ENCODE assay signal across 10 cellular contexts in the genomic region with DNA sequence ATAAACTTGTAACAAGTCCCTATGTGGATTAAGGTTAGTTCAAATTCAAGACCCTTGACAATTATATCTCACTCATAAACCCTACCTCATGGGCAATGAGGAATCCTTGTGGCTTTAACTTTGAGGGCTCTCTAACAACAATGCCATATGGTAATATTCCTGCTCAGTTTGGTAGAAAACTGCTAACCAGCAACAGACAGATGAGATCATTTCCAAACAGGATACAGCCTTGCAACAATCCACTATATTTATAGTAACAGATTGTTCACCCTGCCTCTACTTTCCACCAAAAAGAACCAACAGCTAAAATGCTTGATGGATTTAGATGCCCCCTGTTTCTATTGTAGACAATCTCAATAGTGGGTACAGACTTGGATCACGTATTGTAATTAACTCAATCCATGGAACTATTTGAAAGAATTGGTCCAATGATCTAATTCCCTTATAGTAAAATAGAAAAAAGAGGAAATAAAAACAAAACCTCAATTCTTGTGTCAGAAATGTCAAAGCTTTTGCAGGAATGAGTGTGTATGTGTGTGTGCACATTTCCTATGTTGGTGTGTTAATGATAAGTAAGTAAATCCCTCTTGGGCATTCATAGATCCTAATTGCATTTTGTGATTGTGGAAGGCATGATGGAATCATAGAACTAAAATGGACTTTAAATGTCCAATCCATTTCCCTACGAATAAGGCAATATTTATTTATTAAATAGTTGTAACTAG.
DNase-seq lines count a peak whose midpoint lies in the region; ATAC-seq and TF ChIP-seq lines count a peak whose summit lies in the region.
"Had no signal": no experiment of that assay in that cellular context is flagged by ENCODE, and none has a peak within 500 bp of the region (broad histone marks: within the 10 kb centered on the region; RNA-seq: fewer than 3 reads in every experiment).

No MANE protein-coding gene starts in this region.

- CTCF ChIA-PET in A673 (lab: Charles Lee): no interaction called here

- peaks cover 3% of the 10 kb centered on the region for H3K4me1 ChIP-seq in mesenchymal stem cell (ENCODE audit: control insufficient read depth, insufficient read depth, low read depth, low read length)
- H3K4me1 ChIP-seq in A673 (ENCODE audit: insufficient read depth, low read length, poor library complexity, severe bottlenecking): no peaks in the 10 kb centered on the region
- H3K4me1 ChIP-seq in vagina: no peaks in the 10 kb centered on the region
- no peaks in the 10 kb centered on the region for H3K4me1 ChIP-seq in mucosa of descending colon (ENCODE audit: low read depth)

- no peak overlapping the region for H3K14ac ChIP-seq in mesenchymal stem cell (ENCODE audit: low read length in 2 of 2)

- no peak overlapping the region for H2BK5ac ChIP-seq in mesenchymal stem cell (ENCODE audit: low read depth, low read length, poor library complexity, severe bottlenecking)

- H4K8ac ChIP-seq in mesenchymal stem cell (ENCODE audit: low read length): no peak overlapping the region

- WGBS in mesenchymal stem cell: no CpG with 5 or more reads among the region's 2 CpGs

- peak overlapping the region; percentile 57 for H3K9ac ChIP-seq in mesenchymal stem cell (ENCODE audit: low read length)

- no peak overlapping the region for H2BK15ac ChIP-seq in mesenchymal stem cell (ENCODE audit: low read depth, poor library complexity, severe bottlenecking)

- H3K4ac ChIP-seq in mesenchymal stem cell (ENCODE audit: low read depth in 1 of 2, low read length in 2 of 2): no peak overlapping the region

- no peak overlapping the region for H3K23ac ChIP-seq in mesenchymal stem cell (ENCODE audit: low read length in 2 of 2)

- no peak for ATAC-seq in mucosa of descending colon
- ATAC-seq: activated naive CD4-positive, alpha-beta T cell treated with anti-CD3 and anti-CD28 coated beads, Interleukin-2, amount 50 U/mL, for 72 hours had no signal

- no TSS peak for BruUV-seq in A673 (replicated peaks; lab: Mats Ljungman, UMichigan)

- H2BK120ac ChIP-seq in mesenchymal stem cell (ENCODE audit: low read depth, low read length): no peak overlapping the region

- H3K27me3 ChIP-seq in mesenchymal stem cell (ENCODE audit: control insufficient read depth in 1 of 2, insufficient read depth in 1 of 2, low read length in 2 of 2) (no peaks in the 10 kb centered on the region), A673 (replicated peaks; ENCODE audit: insufficient read depth, low read depth, low read length, poor library complexity) (no peaks in the 10 kb centered on the region), vagina (no peaks in the 10 kb centered on the region)
- H3K27me3 ChIP-seq: MG63 had no signal

- intact Hi-C loops in A673 (cut with micrococcal nuclease; ENCODE audit: unreplicated experiment) (loop anchor here (2.0 kb wide), 1 partner anchor 16 kb away; no protein-coding TSS in a partner anchor), vagina (cut with DNase I) (no loop called here), mucosa of descending colon (cut with DNase I, micrococcal nuclease) (no loop called here)

- H3K18ac ChIP-seq in mesenchymal stem cell (ENCODE audit: low read depth in 1 of 2, low read length in 2 of 2): no peak overlapping the region

- H2BK12ac ChIP-seq in mesenchymal stem cell (ENCODE audit: low read length in 2 of 2): no peak overlapping the region

- no peaks in the 10 kb centered on the region for H3K9me3 ChIP-seq in mesenchymal stem cell (ENCODE audit: control insufficient read depth, low read length)
- H3K9me3 ChIP-seq in A673 (ENCODE audit: low read depth, low read length, poor library complexity, severe bottlenecking): no peaks in the 10 kb centered on the region
- H3K9me3 ChIP-seq in vagina: no peaks in the 10 kb centered on the region
- H3K9me3 ChIP-seq in mucosa of descending colon: no peaks in the 10 kb centered on the region
- H3K9me3 ChIP-seq: MG63 had no signal

- H2AFZ ChIP-seq in mesenchymal stem cell (ENCODE audit: low read depth, low read length): no peak overlapping the region

- in situ Hi-C loops in astrocyte of the spinal cord (cut with HindIII; ENCODE audit: low sequenced_read_pairs): no loop called here

- H3K4me3 ChIP-seq in NB4 (ENCODE audit: low read depth, low read length) (no peak overlapping the region), astrocyte of the spinal cord (ENCODE audit: low read depth, low read length) (no peak overlapping the region), mesenchymal stem cell (ENCODE audit: insufficient read depth in 1 of 2, low read depth in 1 of 2, low read length in 2 of 2) (peak overlapping the region in 1 of 2 experiments; percentile 29), A673 (ENCODE audit: low read depth, low read length, poor library complexity, severe bottlenecking) (no peak overlapping the region), vagina (no peak overlapping the region), mucosa of descending colon (no peak overlapping the region)
- H3K4me3 ChIP-seq: MG63 had no signal

- H4K91ac ChIP-seq in mesenchymal stem cell (ENCODE audit: low read length): no peak overlapping the region

- DNase-seq in DMS53 treated with DMSO at 0.1 percent for 48 hours (lab: John Stamatoyannopoulos, UW; ENCODE audit: unreplicated experiment): peak; percentile 22
- DNase-seq in NB4 (ENCODE audit: low read depth): peak; percentile 77
- DNase-seq in astrocyte of the spinal cord (ENCODE audit: low read depth, low spot score): peak; percentile 64
- DNase-seq in mesenchymal stem cell: peak; percentile 68
- no peak for DNase-seq in SHP77 (lab: John Stamatoyannopoulos, UW)
- no peak for DNase-seq in A673 (ENCODE audit: low spot score)
- no peak for DNase-seq in vagina (ENCODE audit: extremely low spot score in 2 of 2)
- DNase-seq in mucosa of descending colon: no peak
- DNase-seq: MG63 had no signal

- H3K27ac ChIP-seq in mesenchymal stem cell (ENCODE audit: low read length, poor library complexity, severe bottlenecking) (no peak overlapping the region), A673 (ENCODE audit: low read depth, low read length, poor library complexity, severe bottlenecking) (no peak overlapping the region), vagina (no peak overlapping the region)

- H3K36me3 ChIP-seq in mesenchymal stem cell (ENCODE audit: control insufficient read depth in 1 of 2, insufficient read depth in 2 of 2, low read depth in 1 of 2, low read length in 2 of 2) (peaks cover 0 to 22% of the 10 kb centered on the region in 2 experiments), A673 (ENCODE audit: insufficient read depth, low read length, poor library complexity, severe bottlenecking) (no peaks in the 10 kb centered on the region), vagina (no peaks in the 10 kb centered on the region), mucosa of descending colon (ENCODE audit: low read depth) (no peaks in the 10 kb centered on the region)
- H3K36me3 ChIP-seq: MG63 had no signal

- no peaks in the 10 kb centered on the region for H3K79me1 ChIP-seq in mesenchymal stem cell (replicated peaks; ENCODE audit: low read length, poor library complexity, severe bottlenecking)

- POLR2A ChIA-PET in A673 (lab: Charles Lee; ENCODE audit: low non-redundant PET): no interaction called here

- TF ChIP-seq CTCF in NB4 (IDR thresholded peaks at IDR 0.05; ENCODE audit: low read depth, low read length) (no peak), astrocyte of the spinal cord (IDR thresholded peaks at IDR 0.05; ENCODE audit: low read depth, low read length) (no peak), A673 (conservative IDR thresholded peaks at IDR 0.05; ENCODE audit: low read depth, low read length) (no peak), vagina (IDR thresholded peaks at IDR 0.05) (no peak), mucosa of descending colon (IDR thresholded peaks at IDR 0.05) (no peak)

- no peak for TF ChIP-seq POLR2A in NB4 (IDR thresholded peaks at IDR 0.05; ENCODE audit: extremely low read depth, insufficient read length)
- no peak for TF ChIP-seq POLR2A in vagina (IDR thresholded peaks at IDR 0.05)

- H2AK5ac ChIP-seq in mesenchymal stem cell (ENCODE audit: low read length, severe bottlenecking): no peak overlapping the region

- H3K4me2 ChIP-seq in mesenchymal stem cell (ENCODE audit: low read length, poor library complexity, severe bottlenecking): no peak overlapping the region

Comparison
In these comparisons a context has a peak if more than half of its experiments do, and no peak if none do; other contexts are left out.
1. DNase-seq: peak in DMS53 treated with DMSO at 0.1 percent for 48 hours (single experiment), NB4 (single experiment), astrocyte of the spinal cord (single experiment) and mesenchymal stem cell (single experiment); none in SHP77 (0 of 2), A673 (single experiment), vagina (0 of 2) and mucosa of descending colon (0 of 3).